ENCODE assay signal across 13 cellular contexts in genomic region chr10:96619803-96620773, GRCh38. TPM values are rescaled to one million over a fixed set of nuclear protein-coding genes. Genes with fewer than 3 reads are reported as not detected.
DNase-seq lines count a peak whose midpoint lies in the region; ATAC-seq and TF ChIP-seq lines count a peak whose summit lies in the region.
"Had no signal": no experiment of that assay in that cellular context is flagged by ENCODE, and none has a peak within 500 bp of the region (broad histone marks: within the 10 kb centered on the region; RNA-seq: fewer than 3 reads in every experiment).

No MANE protein-coding gene starts in this region.

- ATAC-seq in omental fat pad (ENCODE audit: low FRiP score) (peak; percentile 47), HG03460 (IDR thresholded peaks at IDR 0.05; ENCODE audit: unreplicated experiment) (no peak), HG02623 (IDR thresholded peaks at IDR 0.05; ENCODE audit: unreplicated experiment) (no peak)
- ATAC-seq: activated CD4-positive, CD25-positive, alpha-beta regulatory T cell treated with anti-CD3 and anti-CD28 coated beads, Interleukin-2, amount 50 U/mL, for 24 hours had no signal

- intact Hi-C loops in Calu3 (cut with micrococcal nuclease; ENCODE audit: unreplicated experiment): no loop called here

- H3K36me3 Mint-ChIP-seq in Calu3 (ENCODE audit: insufficient read depth, unreplicated experiment): peaks cover 36% of the 10 kb centered on the region
- H3K36me3 Mint-ChIP-seq: activated naive CD8-positive, alpha-beta T cell treated with anti-CD3 and anti-CD28 coated beads for 36 hours had no signal

- no peaks in the 10 kb centered on the region for H3K27me3 Mint-ChIP-seq in Calu3 (ENCODE audit: unreplicated experiment)
- H3K27me3 Mint-ChIP-seq: activated naive CD8-positive, alpha-beta T cell treated with anti-CD3 and anti-CD28 coated beads for 36 hours had no signal

- H3K27ac Mint-ChIP-seq in Calu3 (ENCODE audit: unreplicated experiment): no peak overlapping the region
- H3K27ac Mint-ChIP-seq: activated naive CD8-positive, alpha-beta T cell treated with anti-CD3 and anti-CD28 coated beads for 36 hours had no signal

- TF ChIP-seq CTCF in omental fat pad (IDR thresholded peaks at IDR 0.05): no peak
- no peak for TF ChIP-seq CTCF in Calu3 (IDR thresholded peaks at IDR 0.05; ENCODE audit: unreplicated experiment)

- no peak overlapping the region for H3K4me3 Mint-ChIP-seq in Calu3 (ENCODE audit: low read depth, unreplicated experiment)
- H3K4me3 Mint-ChIP-seq: activated naive CD8-positive, alpha-beta T cell treated with anti-CD3 and anti-CD28 coated beads for 36 hours had no signal

- peaks cover 6% of the 10 kb centered on the region for H3K4me1 Mint-ChIP-seq in Calu3 (ENCODE audit: low read depth, unreplicated experiment)
- H3K4me1 Mint-ChIP-seq: activated naive CD8-positive, alpha-beta T cell treated with anti-CD3 and anti-CD28 coated beads for 36 hours had no signal

- no TSS peak for BruUV-seq in Calu3 (replicated peaks; lab: Mats Ljungman, UMichigan)

- CTCF ChIA-PET in Calu3 (lab: Charles Lee): no interaction called here

- DNase-seq in DMS53 treated with DMSO at 0.1 percent for 48 hours (lab: John Stamatoyannopoulos, UW; ENCODE audit: unreplicated experiment): peak; percentile 41
- DNase-seq in NCI-H2227 (lab: John Stamatoyannopoulos, UW; ENCODE audit: unreplicated experiment): peak; percentile 6
- peak; percentile 4 for DNase-seq in fibroblast of peridontal ligament (ENCODE audit: extremely low read depth)
- no peak for DNase-seq in omental fat pad (ENCODE audit: low spot score)
- no peak for DNase-seq in Calu3
- no peak for DNase-seq in C1 segment of cervical spinal cord (lab: John Stamatoyannopoulos, UW)
- DNase-seq: activated naive CD8-positive, alpha-beta T cell treated with anti-CD3 and anti-CD28 coated beads for 36 hours; GOT3; NCI-H2081; stimulated activated CD8-positive, alpha-beta memory T cell treated with anti-CD3 and anti-CD28 coated beads, Interleukin-4, amount 100 ng/mL, for 48 hours had no signal

- H3K9me3 Mint-ChIP-seq in Calu3 (ENCODE audit: low read depth, unreplicated experiment): no peaks in the 10 kb centered on the region
- H3K9me3 Mint-ChIP-seq: activated naive CD8-positive, alpha-beta T cell treated with anti-CD3 and anti-CD28 coated beads for 36 hours had no signal

RNA-seq across cellular contexts. Expression of gene TM9SF3, which starts 33.3 kb away (rescaled TPM):
- total RNA-seq in omental fat pad (10 to 100 TPM; 75.5 to 99.9 (median 86.8) TPM), Calu3 (2022) (177 and 183 TPM in 2 replicates)

Comparison
In these comparisons a context has a peak if more than half of its experiments do, and no peak if none do; other contexts are left out.
1. DNase-seq: peak in DMS53 treated with DMSO at 0.1 percent for 48 hours (single experiment), NCI-H2227 (single experiment) and fibroblast of peridontal ligament (single experiment); none in omental fat pad (single experiment), Calu3 (single experiment) and C1 segment of cervical spinal cord (0 of 14).